In genomic region chr11:72042059-72042425, GRCh38 we compare ENCODE assay signal across 10 cellular contexts. TPM values are rescaled to one million over a fixed set of nuclear protein-coding genes. Genes with fewer than 3 reads are reported as not detected.
DNase-seq lines count a peak whose midpoint lies in the region; ATAC-seq, FAIRE-seq and TF ChIP-seq lines count a peak whose summit lies in the region.
"Had no signal": no experiment of that assay in that cellular context is flagged by ENCODE, and none has a peak within 500 bp of the region (broad histone marks: within the 10 kb centered on the region; RNA-seq: fewer than 3 reads in every experiment).

No MANE protein-coding gene starts in this region.

- no peak overlapping the region for H3K27ac Mint-ChIP-seq in CD4-positive, alpha-beta T cell
- H3K27ac Mint-ChIP-seq: activated T-helper 2 cell treated with anti-CD3 and anti-CD28 coated beads, Interferon-gamma antibody, Interleukin-2, Interleukin-4, amounts not matched to agents 10 μg/mL and 5 μg/mL and 100 μg/mL, durations not matched to agents 14 hours and 24 hours and 36 hours; stimulated activated naive CD8-positive, alpha-beta T cell treated with anti-CD3 and anti-CD28 coated beads, Interleukin-15, Interleukin-2, amounts not matched to agents 100 ng/mL and 50 ng/mL, for 24 hours had no signal

- WGBS in pancreas, 2 donors: 4 to 6% methylated on average over 5 of the region's 5 CpGs

- ATAC-seq in CD4-positive, alpha-beta T cell (ENCODE audit: poor library complexity): peak; percentile 23
- no peak for ATAC-seq in pancreas

- H3K4me1 Mint-ChIP-seq in CD4-positive, alpha-beta T cell (ENCODE audit: low read depth): peaks cover 34% of the 10 kb centered on the region

- intact Hi-C loops in CD4-positive, alpha-beta T cell (cut with DNase I, micrococcal nuclease): loop anchor here in 1 of 2 experiments (2.0 to 5.0 kb wide), 2 partner anchors 183 to 770 kb away; partner anchors contain the start of genes ATG16L2 and INPPL1
- intact Hi-C loops in pancreas (cut with DNase I): no loop called here

- POLR2A ChIA-PET in CD4-positive, alpha-beta T cell (lab: Charles Lee): interaction anchor here (1.0 to 5.4 kb wide), 10 partner anchors 10 to 71 kb away, joined by 3 to 44 read pairs (median 8); partner anchors contain the start of genes ANAPC15 and IL18BP

- H3K4me3 Mint-ChIP-seq in CD4-positive, alpha-beta T cell: no peak overlapping the region
- H3K4me3 Mint-ChIP-seq: stimulated activated naive CD8-positive, alpha-beta T cell treated with anti-CD3 and anti-CD28 coated beads, Interleukin-15, Interleukin-2, amounts not matched to agents 100 ng/mL and 50 ng/mL, for 24 hours had no signal

- peak in 1 of 10 experiments; percentile 11 for DNase-seq in CD4-positive, alpha-beta T cell
- DNase-seq in NT2/D1 (ENCODE audit: low read depth, low spot score): no peak
- DNase-seq in epithelial cell of proximal tubule (ENCODE audit: low read depth): no peak
- no peak for DNase-seq in pancreas
- DNase-seq in SIG-M5 (lab: John Stamatoyannopoulos, UW): no peak
- DNase-seq in NCI-H510A treated with DMSO at 0.1 percent for 48 hours (lab: John Stamatoyannopoulos, UW): no peak
- DNase-seq in D721Med (ENCODE audit: insufficient read length, low spot score): no peak
- DNase-seq in GM19240 (ENCODE audit: insufficient read length, low spot score): no peak

- FAIRE-seq in pancreas (lab: Jason Lieb, UNC) (no peak), D721Med (lab: Jason Lieb, UNC) (no peak)

- peak overlapping the region; percentile 73 for H3K9ac ChIP-seq in NT2/D1 (ENCODE audit: insufficient read length, low read depth)

- peaks cover 4% of the 10 kb centered on the region for H3K36me3 ChIP-seq in NT2/D1 (ENCODE audit: insufficient read depth, insufficient read length, low read length)
- H3K36me3 ChIP-seq in pancreas: no peaks in the 10 kb centered on the region

- peak overlapping the region; percentile 48 for H3K4me3 ChIP-seq in NT2/D1 (ENCODE audit: insufficient read length, low read depth)
- H3K4me3 ChIP-seq in epithelial cell of proximal tubule (ENCODE audit: low read depth, low read length): peak overlapping the region; percentile 77
- H3K4me3 ChIP-seq in pancreas: peak overlapping the region; percentile 23 to 55 (median 42)

- H3K27me3 Mint-ChIP-seq in CD4-positive, alpha-beta T cell: no peaks in the 10 kb centered on the region
- H3K27me3 Mint-ChIP-seq: stimulated activated naive CD8-positive, alpha-beta T cell treated with anti-CD3 and anti-CD28 coated beads, Interleukin-15, Interleukin-2, amounts not matched to agents 100 ng/mL and 50 ng/mL, for 24 hours had no signal

- peak overlapping the region; percentile 91 for H3K27ac ChIP-seq in CD4-positive, alpha-beta T cell (ENCODE audit: low read depth, low read length)
- H3K27ac ChIP-seq in pancreas: peak overlapping the region; percentile 93 to 98 (median 96)

- no peaks in the 10 kb centered on the region for H3K36me3 Mint-ChIP-seq in CD4-positive, alpha-beta T cell (ENCODE audit: low read depth)

- CTCF ChIA-PET in CD4-positive, alpha-beta T cell (lab: Charles Lee): interaction anchor here (1.1 to 2.9 kb wide), 3 partner anchors 17 to 49 kb away, joined by 3 to 15 read pairs (median 4); no protein-coding TSS in a partner anchor

- no peaks in the 10 kb centered on the region for H3K9me3 Mint-ChIP-seq in CD4-positive, alpha-beta T cell
- H3K9me3 Mint-ChIP-seq: activated T-helper 2 cell treated with anti-CD3 and anti-CD28 coated beads, Interferon-gamma antibody, Interleukin-2, Interleukin-4, amounts not matched to agents 10 μg/mL and 5 μg/mL and 100 μg/mL, durations not matched to agents 14 hours and 24 hours and 36 hours; stimulated activated naive CD8-positive, alpha-beta T cell treated with anti-CD3 and anti-CD28 coated beads, Interleukin-15, Interleukin-2, amounts not matched to agents 100 ng/mL and 50 ng/mL, for 24 hours had no signal

- no peaks in the 10 kb centered on the region for H3K27me3 ChIP-seq in CD4-positive, alpha-beta T cell (ENCODE audit: control insufficient read depth, insufficient read depth, low read length)
- H3K27me3 ChIP-seq in NT2/D1 (ENCODE audit: insufficient read depth, insufficient read length) (no peaks in the 10 kb centered on the region), pancreas (no peaks in the 10 kb centered on the region)

- TF ChIP-seq CTCF in CD4-positive, alpha-beta T cell (IDR thresholded peaks at IDR 0.05): no peak
- TF ChIP-seq CTCF in epithelial cell of proximal tubule (conservative IDR thresholded peaks at IDR 0.05; ENCODE audit: low read depth, low read length) (no peak), pancreas (IDR thresholded peaks at IDR 0.05) (no peak), D721Med (IDR thresholded peaks at IDR 0.05; ENCODE audit: insufficient read depth, missing control alignments) (no peak)

- H3K9me3 ChIP-seq in CD4-positive, alpha-beta T cell (ENCODE audit: control insufficient read depth, low read length): no peaks in the 10 kb centered on the region
- H3K9me3 ChIP-seq in NT2/D1 (ENCODE audit: insufficient read depth, low read length) (no peaks in the 10 kb centered on the region), pancreas (no peaks in the 10 kb centered on the region)

- peaks cover 24% of the 10 kb centered on the region for H3K4me1 ChIP-seq in NT2/D1 (ENCODE audit: insufficient read depth, insufficient read length)
- peaks cover 21 to 36% (median 28%) of the 10 kb centered on the region in 3 donors for H3K4me1 ChIP-seq in pancreas

RNA-seq across cellular contexts. Expression of gene NUMA1, which starts 38.3 kb away (rescaled TPM):
- total RNA-seq in CD4-positive, alpha-beta T cell: 100 to 1,000 TPM; 191 to 197 TPM
- 116 TPM in 2 replicates for total RNA-seq in epithelial cell of proximal tubule
- 100 to 1,000 TPM in 1 of 6 donors, 10 to 100 TPM in 5; 68.8 to 138 (median 96.9) TPM for total RNA-seq in pancreas
- polyA plus RNA-seq in pancreas: 100 to 1,000 TPM; 185 to 216 TPM

RNA-seq across cellular contexts. Expression of gene LRRC51, which starts 38.6 kb away (rescaled TPM):
- 1 to 10 TPM in 1 of 2 experiments, under 1 TPM in 1; 0.87 to 1.1 TPM for total RNA-seq in CD4-positive, alpha-beta T cell
- total RNA-seq in epithelial cell of proximal tubule (3.7 and 6.7 TPM in 2 replicates), pancreas (1 to 10 TPM; 3.2 to 8.3 (median 4.9) TPM)
- 1 to 10 TPM; 2.9 to 9.4 TPM for polyA plus RNA-seq in pancreas

RNA-seq across cellular contexts. Expression of gene IL18BP, which starts 43.3 kb away (rescaled TPM):
- total RNA-seq in CD4-positive, alpha-beta T cell: 10 to 100 TPM; 14.7 to 16.8 TPM
- 1.0 and 1.7 TPM in 2 replicates for total RNA-seq in epithelial cell of proximal tubule
- total RNA-seq in pancreas: 1 to 10 TPM; 2.3 to 5.2 (median 3.4) TPM
- 1 to 10 TPM; 6.5 to 7.8 TPM for polyA plus RNA-seq in pancreas
